ENCODE assay signal across 1 cellular context in genomic region chr6:29723666-29724588, GRCh38.
TF ChIP-seq lines count a peak whose summit lies in the region.

No MANE protein-coding gene starts in this region.

TF ChIP-seq in K562, 482 proteins besides CTCF, POLR2A, EP300 and RAD21:
- TF ChIP-seq MNT (conservative IDR thresholded peaks at IDR 0.05), result no peak
- TF ChIP-seq PCBP1 (IDR thresholded peaks at IDR 0.05; ENCODE audit: low read depth, low read length, poor library complexity, severe bottlenecking), result peak; percentile 36
- TF ChIP-seq GTF2A2 (tag; IDR thresholded peaks at IDR 0.05), result no peak
TF ChIP-seq in K562: peak in this region for 1.
